Comparison of ENCODE assay signal across 6 cellular contexts in genomic region chr12:55818140-55818728, GRCh38. TPM values are rescaled to one million over a fixed set of nuclear protein-coding genes. Genes with fewer than 3 reads are reported as not detected.
A peak's percentile ranks its signal among the peaks of the same experiment; 100 is the strongest.
DNase-seq lines count a peak whose midpoint lies in the region; ATAC-seq and TF ChIP-seq lines count a peak whose summit lies in the region.

No MANE protein-coding gene starts in this region.

- peaks cover 29% of the 10 kb centered on the region for H3K36me3 Mint-ChIP-seq in activated T-cell treated with anti-CD3 and anti-CD28 coated beads, Interleukin-2, amount 50 U/mL, for 24 hours (ENCODE audit: low read depth)

- no peak overlapping the region for H3K4me3 Mint-ChIP-seq in activated T-cell treated with anti-CD3 and anti-CD28 coated beads, Interleukin-2, amount 50 U/mL, for 24 hours

- peak overlapping the region; percentile 64 to 92 for H3K27ac ChIP-seq in prostate gland

- no peak overlapping the region for H3K27ac Mint-ChIP-seq in activated T-cell treated with anti-CD3 and anti-CD28 coated beads, Interleukin-2, amount 50 U/mL, for 24 hours

- TF ChIP-seq POLR2A in GM19099 (IDR thresholded peaks at IDR 0.05; ENCODE audit: extremely low read depth, insufficient read length, low read depth) = peak; percentile 16
- no peak for TF ChIP-seq POLR2A in prostate gland (IDR thresholded peaks at IDR 0.05)

- H3K36me3 ChIP-seq in prostate gland = peaks cover 0 to 15% of the 10 kb centered on the region in 2 donors

- H3K4me3 ChIP-seq in choroid plexus epithelial cell (ENCODE audit: low read depth, low read length) = peak overlapping the region; percentile 91
- peak overlapping the region; percentile 67 to 86 for H3K4me3 ChIP-seq in prostate gland

- no peaks in the 10 kb centered on the region for H3K9me3 ChIP-seq in prostate gland

- H3K4me1 ChIP-seq in prostate gland (replicated peaks) = peaks cover 5% of the 10 kb centered on the region

- TF ChIP-seq CTCF in choroid plexus epithelial cell (conservative IDR thresholded peaks at IDR 0.05; ENCODE audit: low read depth, low read length) = no peak
- TF ChIP-seq CTCF in prostate gland (IDR thresholded peaks at IDR 0.05) = no peak

- H3K4me1 Mint-ChIP-seq in activated T-cell treated with anti-CD3 and anti-CD28 coated beads, Interleukin-2, amount 50 U/mL, for 24 hours (ENCODE audit: low read depth) = peaks cover 55% of the 10 kb centered on the region

- ATAC-seq in HG03432 (IDR thresholded peaks at IDR 0.05; ENCODE audit: unreplicated experiment) = peak; percentile 33

- intact Hi-C loops in prostate gland (cut with DNase I) = loop anchor here (5.0 kb wide), 2 partner anchors 109 to 224 kb away; partner anchors contain the start of genes PYM1 and RPS26

- no peaks in the 10 kb centered on the region for H3K27me3 ChIP-seq in prostate gland (replicated peaks; ENCODE audit: insufficient read depth)

- WGBS in prostate gland = 1% methylated on average over 17 of the region's 17 CpGs

- no peaks in the 10 kb centered on the region for H3K9me3 Mint-ChIP-seq in activated T-cell treated with anti-CD3 and anti-CD28 coated beads, Interleukin-2, amount 50 U/mL, for 24 hours

- no peak for DNase-seq in choroid plexus epithelial cell (ENCODE audit: low read depth)
- DNase-seq in prostate gland (ENCODE audit: low spot score) = no peak
- no peak for DNase-seq in stimulated activated naive CD4-positive, alpha-beta T cell treated with Interleukin-2 at 50 U/mL for 16 hours (lab: John Stamatoyannopoulos, UW)
- DNase-seq in activated T-cell treated with anti-CD3 and anti-CD28 coated beads, Interleukin-2, amount 50 U/mL, for 24 hours = no peak

- no peaks in the 10 kb centered on the region for H3K27me3 Mint-ChIP-seq in activated T-cell treated with anti-CD3 and anti-CD28 coated beads, Interleukin-2, amount 50 U/mL, for 24 hours

RNA-seq across cellular contexts. Expression of gene ORMDL2, which starts 0.4 kb away (rescaled TPM):
- total RNA-seq in prostate gland = 10 to 100 TPM; 23.1 to 29.3 TPM

RNA-seq across cellular contexts. Expression of gene SARNP, which starts 0.7 kb away (rescaled TPM):
- 10 to 100 TPM; 65.9 to 75.9 TPM for total RNA-seq in prostate gland

RNA-seq across cellular contexts. Expression of gene DNAJC14, which starts 11.2 kb away (rescaled TPM):
- 10 to 100 TPM; 58.0 to 79.6 TPM for total RNA-seq in prostate gland

RNA-seq across cellular contexts. Expression of gene MMP19, which starts 24.5 kb away (rescaled TPM):
- 1 to 10 TPM in 1 of 2 donors, under 1 TPM in 1; 0.46 to 2.6 TPM for total RNA-seq in prostate gland
